24 cellular contexts compared by ENCODE assay signal in the genomic region with DNA sequence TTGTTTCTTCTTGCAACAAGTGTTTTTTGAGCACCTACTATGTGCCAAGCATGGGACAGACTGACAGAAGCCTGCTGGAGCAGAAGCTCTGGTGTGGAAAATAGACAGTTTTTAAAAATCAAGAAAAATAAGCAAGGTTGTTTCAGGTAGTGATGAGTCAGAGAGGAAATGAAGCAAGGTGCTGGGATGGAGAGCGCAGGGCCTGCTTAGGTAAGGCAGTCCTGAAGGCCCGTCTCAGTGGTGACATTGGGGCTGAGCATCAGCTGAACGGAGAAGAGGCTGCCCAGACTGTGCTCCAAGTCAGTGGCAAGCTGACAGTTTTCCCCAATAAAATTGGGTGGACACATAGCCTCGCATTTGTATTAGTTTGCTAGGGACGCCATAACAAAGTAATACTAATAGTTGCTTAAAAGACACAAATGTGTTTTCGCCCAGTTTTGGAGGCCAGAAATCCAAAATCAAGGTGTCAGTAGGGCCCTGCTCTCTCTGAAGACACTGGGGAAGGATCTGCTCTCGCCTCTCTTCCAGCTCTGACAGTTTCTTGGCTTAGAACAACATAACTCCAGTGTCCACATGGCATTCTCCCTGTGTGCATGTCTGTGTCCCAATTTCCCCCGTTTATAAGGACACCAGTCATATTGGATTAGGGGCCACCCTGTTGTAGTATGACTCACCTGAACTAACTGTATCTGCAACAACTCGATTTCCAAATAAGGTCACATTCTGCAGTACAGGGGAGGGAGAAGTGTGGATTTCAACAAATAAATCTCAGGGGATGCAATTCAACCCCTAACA.
DNase-seq lines count a peak whose midpoint lies in the region; ATAC-seq and FAIRE-seq lines count a peak whose summit lies in the region.
"Had no signal": no experiment of that assay in that cellular context is flagged by ENCODE, and none has a peak within 500 bp of the region (broad histone marks: within the 10 kb centered on the region; RNA-seq: fewer than 3 reads in every experiment).

No MANE protein-coding gene starts in this region.

- H4K8ac ChIP-seq in mesenchymal stem cell (ENCODE audit: low read length) = no peak overlapping the region

- peak; percentile 30 for ATAC-seq in HG03432 (IDR thresholded peaks at IDR 0.05; ENCODE audit: unreplicated experiment)
- ATAC-seq in activated T-helper 17 cell treated with anti-CD3 and anti-CD28 coated beads, Interleukin-2, amount 50 U/mL, for 72 hours (replicated peaks) = no peak
- ATAC-seq: activated naive CD4-positive, alpha-beta T cell treated with anti-CD3 and anti-CD28 coated beads, Interleukin-2, amount 50 U/mL, for 72 hours; CD8-positive, alpha-beta T cell; Panc1; sciatic nerve had no signal

- no peaks in the 10 kb centered on the region for H3K27me3 Mint-ChIP-seq in activated T-helper 17 cell treated with anti-CD3 and anti-CD28 coated beads, Interleukin-2, amount 50 U/mL, for 72 hours
- H3K27me3 Mint-ChIP-seq: activated CD4-positive, alpha-beta memory T cell treated with anti-CD3 and anti-CD28 coated beads for 36 hours had no signal

- FAIRE-seq in RCC 7860 (lab: Jason Lieb, UNC) = no peak
- FAIRE-seq: urothelium cell line had no signal

- no peaks in the 10 kb centered on the region for H3K36me3 ChIP-seq in mesenchymal stem cell (ENCODE audit: control insufficient read depth in 1 of 2, insufficient read depth in 2 of 2, low read depth in 1 of 2, low read length in 2 of 2)

- H3K4ac ChIP-seq in mesenchymal stem cell (ENCODE audit: low read depth in 1 of 2, low read length in 2 of 2) = peak overlapping the region in 1 of 2 experiments; percentile 84

- no peak overlapping the region for H3K4me3 Mint-ChIP-seq in activated T-helper 17 cell treated with anti-CD3 and anti-CD28 coated beads, Interleukin-2, amount 50 U/mL, for 72 hours
- H3K4me3 Mint-ChIP-seq: activated CD4-positive, alpha-beta memory T cell treated with anti-CD3 and anti-CD28 coated beads for 36 hours; CD8-positive, alpha-beta T cell had no signal

- peaks cover 2% of the 10 kb centered on the region for H3K4me1 ChIP-seq in mesenchymal stem cell (ENCODE audit: control insufficient read depth, insufficient read depth, low read depth, low read length)

- no peaks in the 10 kb centered on the region for H3K4me1 Mint-ChIP-seq in activated T-helper 17 cell treated with anti-CD3 and anti-CD28 coated beads, Interleukin-2, amount 50 U/mL, for 72 hours

- 92% methylated on average over 8 of the region's 9 CpGs for WGBS in mesenchymal stem cell

- H3K14ac ChIP-seq in mesenchymal stem cell (ENCODE audit: low read length in 2 of 2) = no peak overlapping the region

- H3K23ac ChIP-seq in mesenchymal stem cell (ENCODE audit: low read length in 2 of 2) = no peak overlapping the region

- H3K27me3 ChIP-seq in mesenchymal stem cell (ENCODE audit: control insufficient read depth in 1 of 2, insufficient read depth in 1 of 2, low read length in 2 of 2) = no peaks in the 10 kb centered on the region

- no peaks in the 10 kb centered on the region for H3K79me1 ChIP-seq in mesenchymal stem cell (replicated peaks; ENCODE audit: low read length, poor library complexity, severe bottlenecking)

- DNase-seq in A172 (ENCODE audit: low spot score) (peak; percentile 3), SW480 (ENCODE audit: low spot score) (peak; percentile 72), mesenchymal stem cell (no peak), RCC 7860 (ENCODE audit: low spot score) (no peak), NCI-H1417 (lab: John Stamatoyannopoulos, UW) (no peak), middle frontal gyrus (ENCODE audit: extremely low spot score, low spot score) (no peak)
- DNase-seq: activated CD4-positive, alpha-beta memory T cell treated with anti-CD3 and anti-CD28 coated beads for 36 hours; activated T-cell treated with anti-CD3 and anti-CD28 coated beads, Interleukin-2, amount 50 U/mL, for 1 hour; CD8-positive, alpha-beta T cell; dermis blood vessel endothelial cell; DND-41; head of caudate nucleus; MV-4-11; NCI-H2081; NCI-H524 treated with DMSO at 0.1 percent for 48 hours; stimulated activated CD4-positive, alpha-beta T cell treated with anti-CD3 and anti-CD28 coated beads, Interleukin-2, amount 100 ng/mL, for 24 hours had no signal

- no peak overlapping the region for H3K27ac ChIP-seq in mesenchymal stem cell (ENCODE audit: low read length, poor library complexity, severe bottlenecking)
- H3K27ac ChIP-seq: VCaP had no signal

- peak overlapping the region; percentile 46 for H3K9ac ChIP-seq in mesenchymal stem cell (ENCODE audit: low read length)

- H3K4me2 ChIP-seq in mesenchymal stem cell (ENCODE audit: low read length, poor library complexity, severe bottlenecking) = no peak overlapping the region

- H3K36me3 Mint-ChIP-seq in activated T-helper 17 cell treated with anti-CD3 and anti-CD28 coated beads, Interleukin-2, amount 50 U/mL, for 72 hours (ENCODE audit: low read depth) = no peaks in the 10 kb centered on the region
- H3K36me3 Mint-ChIP-seq: activated CD4-positive, alpha-beta memory T cell treated with anti-CD3 and anti-CD28 coated beads for 36 hours; activated naive CD4-positive, alpha-beta T cell treated with anti-CD3 and anti-CD28 coated beads, Interleukin-2, amount 50 U/mL, for 72 hours; CD8-positive, alpha-beta T cell had no signal

- H3K4me3 ChIP-seq in mesenchymal stem cell (ENCODE audit: insufficient read depth in 1 of 2, low read depth in 1 of 2, low read length in 2 of 2) = no peak overlapping the region
- H3K4me3 ChIP-seq: lung had no signal

- H3K27ac Mint-ChIP-seq in activated T-helper 17 cell treated with anti-CD3 and anti-CD28 coated beads, Interleukin-2, amount 50 U/mL, for 72 hours = no peak overlapping the region
- H3K27ac Mint-ChIP-seq: activated CD4-positive, alpha-beta memory T cell treated with anti-CD3 and anti-CD28 coated beads for 36 hours; activated naive CD4-positive, alpha-beta T cell treated with anti-CD3 and anti-CD28 coated beads, Interleukin-2, amount 50 U/mL, for 72 hours; CD8-positive, alpha-beta T cell had no signal

- H2AK5ac ChIP-seq in mesenchymal stem cell (ENCODE audit: low read length, severe bottlenecking) = no peak overlapping the region

- no peak overlapping the region for H2AFZ ChIP-seq in mesenchymal stem cell (ENCODE audit: low read depth, low read length)

- no peak overlapping the region for H2BK15ac ChIP-seq in mesenchymal stem cell (ENCODE audit: low read depth, poor library complexity, severe bottlenecking)

- no peak overlapping the region for H4K91ac ChIP-seq in mesenchymal stem cell (ENCODE audit: low read length)

- peaks cover 5% of the 10 kb centered on the region for H3K9me3 ChIP-seq in mesenchymal stem cell (ENCODE audit: control insufficient read depth, low read length)

- H2BK120ac ChIP-seq in mesenchymal stem cell (ENCODE audit: low read depth, low read length) = no peak overlapping the region

- no peak overlapping the region for H2BK5ac ChIP-seq in mesenchymal stem cell (ENCODE audit: low read depth, low read length, poor library complexity, severe bottlenecking)

- no peak overlapping the region for H2BK12ac ChIP-seq in mesenchymal stem cell (ENCODE audit: low read length in 2 of 2)

- H3K9me3 Mint-ChIP-seq in activated T-helper 17 cell treated with anti-CD3 and anti-CD28 coated beads, Interleukin-2, amount 50 U/mL, for 72 hours = no peaks in the 10 kb centered on the region
- H3K9me3 Mint-ChIP-seq: activated CD4-positive, alpha-beta memory T cell treated with anti-CD3 and anti-CD28 coated beads for 36 hours; activated naive CD4-positive, alpha-beta T cell treated with anti-CD3 and anti-CD28 coated beads, Interleukin-2, amount 50 U/mL, for 72 hours; CD8-positive, alpha-beta T cell had no signal

- H3K18ac ChIP-seq in mesenchymal stem cell (ENCODE audit: low read depth in 1 of 2, low read length in 2 of 2) = no peak overlapping the region

Comparison
In these comparisons a context has a peak if more than half of its experiments do, and no peak if none do; other contexts are left out.
1. DNase-seq: peak in A172 (single experiment) and SW480 (single experiment); none in mesenchymal stem cell (single experiment), RCC 7860 (single experiment), NCI-H1417 (0 of 3) and middle frontal gyrus (single experiment).